ENCODE assay signal across 9 cellular contexts in genomic region chr4:145732001-145732400, GRCh38. TPM values are rescaled to one million over a fixed set of nuclear protein-coding genes. Genes with fewer than 3 reads are reported as not detected.
A peak's percentile ranks its signal among the peaks of the same experiment; 100 is the strongest.
DNase-seq lines count a peak whose midpoint lies in the region; ATAC-seq lines count a peak whose summit lies in the region.
"Had no signal": no experiment of that assay in that cellular context is flagged by ENCODE, and none has a peak within 500 bp of the region (broad histone marks: within the 10 kb centered on the region; RNA-seq: fewer than 3 reads in every experiment).

No MANE protein-coding gene starts in this region.

- no peak overlapping the region for H3K27ac Mint-ChIP-seq in activated CD4-positive, alpha-beta memory T cell treated with anti-CD3 and anti-CD28 coated beads, Interleukin-2, amount 10 ng/mL, durations not matched to agents 7 days and 5 days

- peaks cover 15% of the 10 kb centered on the region for H3K4me1 ChIP-seq in iPS-15b (ENCODE audit: control insufficient read depth, insufficient read depth, low read length)

- H3K4me3 Mint-ChIP-seq in activated CD4-positive, alpha-beta memory T cell treated with anti-CD3 and anti-CD28 coated beads, Interleukin-2, amount 10 ng/mL, durations not matched to agents 7 days and 5 days: peak overlapping the region; percentile 70

- H3K4me1 Mint-ChIP-seq in activated CD4-positive, alpha-beta memory T cell treated with anti-CD3 and anti-CD28 coated beads, Interleukin-2, amount 10 ng/mL, durations not matched to agents 7 days and 5 days: peaks cover 27% of the 10 kb centered on the region

- H3K27ac ChIP-seq in skin epidermis: peak overlapping the region in 17 of 21 experiments; percentile 37 to 100 (median 98)

- ATAC-seq in GM19397 (IDR thresholded peaks at IDR 0.05; ENCODE audit: unreplicated experiment): no peak

- peak; percentile 33 for DNase-seq in DMS53 (lab: John Stamatoyannopoulos, UW)
- DNase-seq in DMS53 treated with DMSO at 0.1 percent for 48 hours (lab: John Stamatoyannopoulos, UW; ENCODE audit: unreplicated experiment): no peak
- DNase-seq in activated CD4-positive, alpha-beta memory T cell treated with anti-CD3 and anti-CD28 coated beads, Interleukin-2, amount 10 ng/mL, durations not matched to agents 7 days and 5 days: no peak
- no peak for DNase-seq in NCI-H1694 treated with DMSO at 0.1 percent for 48 hours (lab: John Stamatoyannopoulos, UW)
- DNase-seq in hippocampal formation (lab: John Stamatoyannopoulos, UW): no peak
- DNase-seq: 8988T had no signal

- CTCF ChIA-PET in activated CD4-positive, alpha-beta memory T cell treated with anti-CD3 and anti-CD28 coated beads, Interleukin-2, amount 10 ng/mL, durations not matched to agents 7 days and 5 days (lab: Charles Lee): no interaction called here

- peak overlapping the region; percentile 36 for H3K4me3 ChIP-seq in iPS-15b (ENCODE audit: low read depth, low read length)
- H3K4me3 ChIP-seq in skin epidermis: peak overlapping the region in 3 of 7 experiments; percentile 50 to 54 (median 54)

- no peaks in the 10 kb centered on the region for H3K36me3 Mint-ChIP-seq in activated CD4-positive, alpha-beta memory T cell treated with anti-CD3 and anti-CD28 coated beads, Interleukin-2, amount 10 ng/mL, durations not matched to agents 7 days and 5 days (ENCODE audit: low read depth)

- H3K9ac ChIP-seq in iPS-15b (ENCODE audit: low read depth, low read length): peak overlapping the region; percentile 57

- POLR2A ChIA-PET in activated CD4-positive, alpha-beta memory T cell treated with anti-CD3 and anti-CD28 coated beads, Interleukin-2, amount 10 ng/mL, durations not matched to agents 7 days and 5 days (lab: Charles Lee): no interaction called here

- H3K27me3 ChIP-seq in iPS-15b (ENCODE audit: control insufficient read depth, insufficient read depth, low read length): no peaks in the 10 kb centered on the region

- no peaks in the 10 kb centered on the region for H3K9me3 Mint-ChIP-seq in activated CD4-positive, alpha-beta memory T cell treated with anti-CD3 and anti-CD28 coated beads, Interleukin-2, amount 10 ng/mL, durations not matched to agents 7 days and 5 days

- H3K9me3 ChIP-seq in iPS-15b (ENCODE audit: control insufficient read depth, insufficient read depth, low read length): no peaks in the 10 kb centered on the region

- peaks cover 10% of the 10 kb centered on the region for H3K27me3 Mint-ChIP-seq in activated CD4-positive, alpha-beta memory T cell treated with anti-CD3 and anti-CD28 coated beads, Interleukin-2, amount 10 ng/mL, durations not matched to agents 7 days and 5 days

- H3K36me3 ChIP-seq in iPS-15b (ENCODE audit: control insufficient read depth, insufficient read depth, low read length): no peaks in the 10 kb centered on the region

RNA-seq across cellular contexts. Expression of gene C4orf51, which starts 52.1 kb away (rescaled TPM):
- not detected for total RNA-seq in activated CD4-positive, alpha-beta memory T cell treated with anti-CD3 and anti-CD28 coated beads, Interleukin-2, amount 10 ng/mL, durations not matched to agents 7 days and 5 days
